In genomic region chr2:106085441-106085911, GRCh38 we compare ENCODE assay signal across 8 cellular contexts.
DNase-seq lines count a peak whose midpoint lies in the region; ATAC-seq and TF ChIP-seq lines count a peak whose summit lies in the region.

No MANE protein-coding gene starts in this region.

- DNase-seq in Calu3 (peak; percentile 43), HuH-7 (ENCODE audit: low spot score) (peak; percentile 57), fibroblast of gingiva (ENCODE audit: low read depth) (peak; percentile 52), sigmoid colon (no peak), A172 (ENCODE audit: low spot score) (no peak), NCI-H1930 (lab: John Stamatoyannopoulos, UW) (no peak)
- peak; percentile 71 for DNase-seq in activated CD8-positive, alpha-beta memory T cell treated with anti-CD3 and anti-CD28 coated beads for 24 hours

- peaks cover 0 to 9% (median 6%) of the 10 kb centered on the region in 4 donors for H3K4me1 ChIP-seq in sigmoid colon

- H3K27ac Mint-ChIP-seq in Calu3 (ENCODE audit: unreplicated experiment) = no peak overlapping the region

- no peak for TF ChIP-seq EP300 in sigmoid colon (IDR thresholded peaks at IDR 0.05)

- no peak for TF ChIP-seq POLR2A in sigmoid colon (IDR thresholded peaks at IDR 0.05)

- peaks cover 4% of the 10 kb centered on the region for H3K9me3 Mint-ChIP-seq in Calu3 (ENCODE audit: low read depth, unreplicated experiment)

- intact Hi-C loops in Calu3 (cut with micrococcal nuclease; ENCODE audit: unreplicated experiment) (loop anchor here (5.0 to 10.0 kb wide), 3 partner anchors 161 to 511 kb away; no protein-coding TSS in a partner anchor), sigmoid colon (cut with DNase I) (loop anchor here (5.0 to 10.0 kb wide), 3 partner anchors 151 to 508 kb away; partner anchors contain the start of gene NCK2)

- BruUV-seq in Calu3 (replicated peaks; lab: Mats Ljungman, UMichigan) = no TSS peak

- H3K36me3 ChIP-seq in sigmoid colon = no peaks in the 10 kb centered on the region

- CTCF ChIA-PET in Calu3 (lab: Charles Lee) = no interaction called here

- H3K9me3 ChIP-seq in sigmoid colon = no peaks in the 10 kb centered on the region

- ATAC-seq in GM19035 (IDR thresholded peaks at IDR 0.05; ENCODE audit: unreplicated experiment) = no peak

- no peaks in the 10 kb centered on the region for H3K36me3 Mint-ChIP-seq in Calu3 (ENCODE audit: insufficient read depth, unreplicated experiment)

- no peaks in the 10 kb centered on the region for H3K27me3 Mint-ChIP-seq in Calu3 (ENCODE audit: unreplicated experiment)

- H3K4me1 Mint-ChIP-seq in Calu3 (ENCODE audit: low read depth, unreplicated experiment) = no peaks in the 10 kb centered on the region

- no peak overlapping the region for H3K4me3 ChIP-seq in sigmoid colon

- H3K4me3 Mint-ChIP-seq in Calu3 (ENCODE audit: low read depth, unreplicated experiment) = no peak overlapping the region

- H3K27me3 ChIP-seq in sigmoid colon = no peaks in the 10 kb centered on the region

- H3K27ac ChIP-seq in sigmoid colon = peak overlapping the region in 2 of 4 donors; percentile 2 to 6

- 22 to 38% methylated on average over 8 of the region's 8 CpGs for WGBS in sigmoid colon, 2 donors

- TF ChIP-seq CTCF in Calu3 (IDR thresholded peaks at IDR 0.05; ENCODE audit: unreplicated experiment) (no peak), sigmoid colon (IDR thresholded peaks at IDR 0.05) (peak in 3 of 4 experiments; percentile 24 to 48 (median 48))

Comparison
In these comparisons a context has a peak if more than half of its experiments do, and no peak if none do; other contexts are left out.
1. DNase-seq: peak in Calu3 (single experiment), HuH-7 (single experiment), activated CD8-positive, alpha-beta memory T cell treated with anti-CD3 and anti-CD28 coated beads for 24 hours (single experiment) and fibroblast of gingiva (single experiment); none in sigmoid colon (single experiment), A172 (single experiment) and NCI-H1930 (0 of 2).